18 cellular contexts compared by ENCODE assay signal in the genomic region with DNA sequence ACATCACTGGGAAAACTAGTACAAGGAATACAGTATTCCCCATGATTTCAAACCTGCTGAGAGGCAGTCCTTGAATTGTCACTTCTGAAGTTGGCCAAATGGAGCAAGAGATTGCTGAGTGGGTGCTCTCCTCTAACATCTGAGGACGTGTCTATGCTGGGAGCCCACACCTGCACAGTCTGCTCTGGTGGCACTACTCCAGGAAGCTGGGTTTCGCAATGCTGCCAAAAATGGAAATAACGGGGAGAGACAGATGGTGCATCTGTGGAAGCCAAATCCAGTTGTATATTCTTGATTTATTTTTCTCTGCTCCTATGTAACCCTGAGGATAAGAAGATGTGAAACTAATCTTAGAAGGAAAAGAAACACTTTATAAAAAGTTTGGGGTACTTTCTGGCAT.
DNase-seq lines count a peak whose midpoint lies in the region; ATAC-seq, FAIRE-seq and TF ChIP-seq lines count a peak whose summit lies in the region.
"Had no signal": no experiment of that assay in that cellular context is flagged by ENCODE, and none has a peak within 500 bp of the region (broad histone marks: within the 10 kb centered on the region; RNA-seq: fewer than 3 reads in every experiment).

No MANE protein-coding gene starts in this region.

- no peak for TF ChIP-seq EP300 in Ishikawa (IDR thresholded peaks at IDR 0.05; ENCODE audit: borderline replicate concordance)
- TF ChIP-seq EP300 in HepG2 (IDR thresholded peaks at IDR 0.05; ENCODE audit: low read depth in 2 of 2, low read length in 2 of 2) = no peak
- TF ChIP-seq EP300 in HepG2 (CRISPR knock-in tag; IDR thresholded peaks at IDR 0.05; ENCODE audit: borderline replicate concordance) = no peak

- H3K36me3 ChIP-seq in BLaER1 treated with 17β-estradiol and CSF1 and Interleukin-3, amounts not matched to agents 10 nM and 100 nM = no peaks in the 10 kb centered on the region
- H3K36me3 ChIP-seq in HepG2 (replicated peaks in 1 of 2; ENCODE audit: control insufficient read depth in 1 of 2, insufficient read depth in 2 of 2, low read length in 2 of 2) = no peaks in the 10 kb centered on the region
- H3K36me3 ChIP-seq: heart right ventricle, thoracic aorta had no signal

- H3K27me3 ChIP-seq in BLaER1 treated with 17β-estradiol and CSF1 and Interleukin-3, amounts not matched to agents 10 nM and 100 nM = no peaks in the 10 kb centered on the region
- H3K27me3 ChIP-seq in HepG2 (ENCODE audit: control insufficient read depth in 1 of 2, insufficient read depth in 2 of 2, low read length in 2 of 2) = no peaks in the 10 kb centered on the region
- H3K27me3 ChIP-seq: heart right ventricle had no signal

- H3K27ac ChIP-seq in BLaER1 treated with 17β-estradiol and CSF1 and Interleukin-3, amounts not matched to agents 10 nM and 100 nM = peak overlapping the region in 8 of 11 experiments; percentile 16 to 74 (median 62); a peak in 15 of 22 replicates
- no peak overlapping the region for H3K27ac ChIP-seq in HepG2 (ENCODE audit: extremely low read length, insufficient read depth, low read length)
- H3K27ac ChIP-seq: heart right ventricle, thoracic aorta had no signal

- H3K9ac ChIP-seq in BLaER1 treated with 17β-estradiol and CSF1 and Interleukin-3, amounts not matched to agents 10 nM and 100 nM = peak overlapping the region in 2 of 11 experiments; percentile 44 to 46; a peak in 4 of 22 replicates
- H3K9ac ChIP-seq in HepG2 (ENCODE audit: insufficient read depth, low read depth, low read length) = no peak overlapping the region

- no peak for TF ChIP-seq CTCF in HepG2 (CRISPR knock-in tag; IDR thresholded peaks at IDR 0.05)

- TF ChIP-seq POLR2A in HepG2 (IDR thresholded peaks at IDR 0.05; ENCODE audit: insufficient read depth in 1 of 2, low read depth in 2 of 2, low read length in 2 of 2) = no peak

- CTCF ChIA-PET in HepG2 (lab: Yijun Ruan, JAX; ENCODE audit: low intra/inter-chr PET ratio, low total read pairs) = no interaction called here

- in situ Hi-C loops in HepG2 (cut with HindIII; ENCODE audit: extremely low pct_ligation_motif_present, low pct_unique_long_range_greater_than_20kb) = no loop called here

- POLR2A ChIA-PET in HepG2 (lab: Yijun Ruan, JAX) = no interaction called here

- 32% methylated on average over 3 of the region's 3 CpGs for WGBS in HepG2 (ENCODE audit: low lambda C conversion rate)

- TF ChIP-seq RAD21 in Ishikawa (IDR thresholded peaks at IDR 0.05; ENCODE audit: low read depth) (no peak), HepG2 (CRISPR knock-in tag; IDR thresholded peaks at IDR 0.05) (no peak)

- FAIRE-seq in HepG2 (lab: Jason Lieb, UNC) = no peak
- FAIRE-seq: colon, GM12878 had no signal

- peak; percentile 27 for DNase-seq in RPMI7951 (ENCODE audit: low read depth)
- no peak for DNase-seq in HepG2 (ENCODE audit: low spot score)
- DNase-seq in COLO668 (lab: John Stamatoyannopoulos, UW; ENCODE audit: unreplicated experiment) = no peak
- DNase-seq in NOMO-1 (lab: John Stamatoyannopoulos, UW; ENCODE audit: unreplicated experiment in 2 of 2) = no peak
- DNase-seq in A172 (ENCODE audit: low spot score) = no peak
- no peak for DNase-seq in activated naive CD4-positive, alpha-beta T cell treated with anti-CD3 and anti-CD28 coated beads, Interleukin-2, amount 50 U/mL, for 16 hours
- DNase-seq: activated naive CD8-positive, alpha-beta T cell treated with anti-CD3 and anti-CD28 coated beads, Interleukin-2, amount 50 U/mL, for 24 hours; activated T-cell treated with anti-CD3 and anti-CD28 coated beads, Interleukin-2, amount 50 U/mL, for 48 hours; C1 segment of cervical spinal cord; heart right ventricle; NCI-H526; T-helper 9 cell had no signal

- no peak overlapping the region for H2AFZ ChIP-seq in HepG2 (ENCODE audit: low read length)

- intact Hi-C loops in HepG2 (cut with micrococcal nuclease; ENCODE audit: unreplicated experiment) = no loop called here

- ATAC-seq in HepG2 = no peak
- ATAC-seq: activated naive CD8-positive, alpha-beta T cell treated with anti-CD3 and anti-CD28 coated beads, Interleukin-2, amount 50 U/mL, for 24 hours; GM12878; heart right ventricle; Right ventricle myocardium inferior had no signal

- H3K9me3 ChIP-seq in BLaER1 treated with 17β-estradiol and CSF1 and Interleukin-3, amounts not matched to agents 10 nM and 100 nM (replicated peaks in 1 of 11) = peaks cover 0 to 6% (median 0%) of the 10 kb centered on the region in 11 experiments; a peak in 1 of 22 replicates
- H3K9me3 ChIP-seq in HepG2 (ENCODE audit: low read length) = no peaks in the 10 kb centered on the region
- H3K9me3 ChIP-seq: heart right ventricle, thoracic aorta had no signal

- no peaks in the 10 kb centered on the region for H4K20me1 ChIP-seq in BLaER1 treated with 17β-estradiol and CSF1 and Interleukin-3, amounts not matched to agents 10 nM and 100 nM
- no peaks in the 10 kb centered on the region for H4K20me1 ChIP-seq in HepG2 (ENCODE audit: insufficient read depth, low read length)

- no peaks in the 10 kb centered on the region for H3K79me2 ChIP-seq in HepG2 (ENCODE audit: insufficient read depth, low read length)

- no peak overlapping the region for H3K4me3 ChIP-seq in BLaER1 treated with 17β-estradiol and CSF1 and Interleukin-3, amounts not matched to agents 10 nM and 100 nM
- H3K4me3 ChIP-seq in HepG2 (replicated peaks in 1 of 3; ENCODE audit: insufficient read depth in 1 of 3, low read depth in 2 of 3, low read length in 3 of 3) = no peak overlapping the region
- H3K4me3 ChIP-seq: GM12878, heart right ventricle, thoracic aorta had no signal

- no TSS peak for BruUV-seq in HepG2 (replicated peaks; lab: Mats Ljungman, UMichigan)

- peak overlapping the region; percentile 17 to 85 (median 60); a peak in 21 of 22 replicates for H3K4me2 ChIP-seq in BLaER1 treated with 17β-estradiol and CSF1 and Interleukin-3, amounts not matched to agents 10 nM and 100 nM
- H3K4me2 ChIP-seq in HepG2 (ENCODE audit: low read depth, low read length) = no peak overlapping the region

- peaks cover 14 to 46% (median 26%) of the 10 kb centered on the region in 10 experiments for H3K4me1 ChIP-seq in BLaER1 treated with 17β-estradiol and CSF1 and Interleukin-3, amounts not matched to agents 10 nM and 100 nM
- peaks cover 26% of the 10 kb centered on the region for H3K4me1 ChIP-seq in HepG2 (ENCODE audit: insufficient read depth, low read length)
- H3K4me1 ChIP-seq: heart right ventricle had no signal

TF ChIP-seq in Ishikawa, 13 proteins besides CTCF, POLR2A, EP300 and RAD21:
- TF ChIP-seq CEBPB (IDR thresholded peaks at IDR 0.05) (peak; percentile 91), CREB1 (IDR thresholded peaks at IDR 0.05; ENCODE audit: low read depth) (no peak)
TF ChIP-seq in Ishikawa: peak in this region for 1.

TF ChIP-seq in HepG2, 621 proteins besides CTCF, POLR2A, EP300 and RAD21:
- TF ChIP-seq, protein P1, sequence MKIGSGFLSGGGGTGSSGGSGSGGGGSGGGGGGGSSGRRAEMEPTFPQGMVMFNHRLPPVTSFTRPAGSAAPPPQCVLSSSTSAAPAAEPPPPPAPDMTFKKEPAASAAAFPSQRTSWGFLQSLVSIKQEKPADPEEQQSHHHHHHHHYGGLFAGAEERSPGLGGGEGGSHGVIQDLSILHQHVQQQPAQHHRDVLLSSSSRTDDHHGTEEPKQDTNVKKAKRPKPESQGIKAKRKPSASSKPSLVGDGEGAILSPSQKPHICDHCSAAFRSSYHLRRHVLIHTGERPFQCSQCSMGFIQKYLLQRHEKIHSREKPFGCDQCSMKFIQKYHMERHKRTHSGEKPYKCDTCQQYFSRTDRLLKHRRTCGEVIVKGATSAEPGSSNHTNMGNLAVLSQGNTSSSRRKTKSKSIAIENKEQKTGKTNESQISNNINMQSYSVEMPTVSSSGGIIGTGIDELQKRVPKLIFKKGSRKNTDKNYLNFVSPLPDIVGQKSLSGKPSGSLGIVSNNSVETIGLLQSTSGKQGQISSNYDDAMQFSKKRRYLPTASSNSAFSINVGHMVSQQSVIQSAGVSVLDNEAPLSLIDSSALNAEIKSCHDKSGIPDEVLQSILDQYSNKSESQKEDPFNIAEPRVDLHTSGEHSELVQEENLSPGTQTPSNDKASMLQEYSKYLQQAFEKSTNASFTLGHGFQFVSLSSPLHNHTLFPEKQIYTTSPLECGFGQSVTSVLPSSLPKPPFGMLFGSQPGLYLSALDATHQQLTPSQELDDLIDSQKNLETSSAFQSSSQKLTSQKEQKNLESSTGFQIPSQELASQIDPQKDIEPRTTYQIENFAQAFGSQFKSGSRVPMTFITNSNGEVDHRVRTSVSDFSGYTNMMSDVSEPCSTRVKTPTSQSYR (CRISPR knock-in tag; IDR thresholded peaks at IDR 0.05; ENCODE audit: borderline replicate concordance) = no peak
- TF ChIP-seq NR2F6 (IDR thresholded peaks at IDR 0.05) (no peak), NR2F6 (CRISPR knock-in tag; IDR thresholded peaks at IDR 0.05) (no peak), CEBPB (IDR thresholded peaks at IDR 0.05; ENCODE audit: borderline replicate concordance, low read depth, low read length) (peak; percentile 62), NFATC3 (CRISPR knock-in tag; IDR thresholded peaks at IDR 0.05) (no peak), SRF (IDR thresholded peaks at IDR 0.05; ENCODE audit: low read depth, low read length) (0 out of 2 replicates have a peak, but pooled peaks have one; percentile 25), U2AF1 (optimal IDR thresholded peaks at IDR 0.05; ENCODE audit: low read depth, low read length) (no peak), HOXA9 (CRISPR knock-in tag; IDR thresholded peaks at IDR 0.05; ENCODE audit: borderline replicate concordance) (no peak), ZNF816 (CRISPR knock-in tag; IDR thresholded peaks at IDR 0.05; ENCODE audit: borderline replicate concordance) (no peak)
